Comparison of ENCODE assay signal across 8 cellular contexts in the genomic region with DNA sequence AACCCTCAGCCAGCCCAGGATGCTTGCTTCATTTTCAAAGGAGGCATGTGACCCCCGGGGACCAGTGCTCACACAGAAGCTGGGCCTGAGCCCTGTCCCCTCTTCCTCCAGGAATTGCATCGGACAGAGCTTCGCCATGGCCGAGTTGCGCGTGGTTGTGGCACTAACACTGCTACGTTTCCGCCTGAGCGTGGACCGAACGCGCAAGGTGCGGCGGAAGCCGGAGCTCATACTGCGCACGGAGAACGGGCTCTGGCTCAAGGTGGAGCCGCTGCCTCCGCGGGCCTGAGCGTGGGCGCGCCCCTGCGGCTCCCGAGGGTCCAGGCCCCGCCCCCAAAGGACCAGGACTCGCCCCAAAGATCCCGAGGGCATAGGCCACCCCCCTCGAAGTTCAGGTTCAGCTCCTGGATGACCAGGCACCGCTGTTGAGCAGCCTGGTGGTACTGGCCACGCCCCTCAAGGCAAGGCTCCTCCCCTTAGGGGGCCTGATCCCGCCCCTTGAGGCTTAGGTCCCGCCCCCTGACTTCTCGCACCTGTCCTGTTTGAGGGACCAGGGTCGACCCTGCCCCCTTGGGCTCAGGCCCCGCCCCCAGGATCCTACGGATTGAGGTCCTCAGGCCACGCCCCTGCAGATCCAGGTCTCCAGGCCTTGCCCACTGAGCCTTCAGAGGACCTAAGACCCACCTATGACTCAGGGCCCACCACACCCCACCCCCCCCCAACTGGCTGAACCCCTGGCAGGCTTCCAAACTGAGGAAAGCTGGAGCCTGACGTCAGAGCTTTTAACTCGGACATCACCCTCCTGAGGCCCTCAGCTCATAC. TPM values are rescaled to one million over a fixed set of nuclear protein-coding genes. Genes with fewer than 3 reads are reported as not detected.
DNase-seq lines count a peak whose midpoint lies in the region; ATAC-seq, FAIRE-seq and TF ChIP-seq lines count a peak whose summit lies in the region.

No MANE protein-coding gene starts in this region.

- intact Hi-C loops in activated CD8-positive, alpha-beta T cell treated with anti-CD3 and anti-CD28 coated beads for 36 hours (cut with micrococcal nuclease) = loop anchor here (2.0 to 10.0 kb wide), 2 partner anchors 19 to 287 kb away; no protein-coding TSS in a partner anchor
- intact Hi-C loops in esophagus squamous epithelium (cut with DNase I) = loop anchor here (10.0 kb wide), 3 partner anchors 97 to 287 kb away; no protein-coding TSS in a partner anchor

- H3K4me1 Mint-ChIP-seq in activated CD8-positive, alpha-beta T cell treated with anti-CD3 and anti-CD28 coated beads for 36 hours (ENCODE audit: low read depth) = peaks cover 20% of the 10 kb centered on the region
- peaks cover 1% of the 10 kb centered on the region for H3K4me1 Mint-ChIP-seq in progenitor cell of endocrine pancreas (ENCODE audit: low read depth)

- peak overlapping the region; percentile 59 for H3K9ac ChIP-seq in HUES6 (ENCODE audit: low read length)

- no peak for TF ChIP-seq POLR2A in esophagus squamous epithelium (IDR thresholded peaks at IDR 0.05)

- H3K4me3 ChIP-seq in AG10803 (ENCODE audit: low read length) = peak overlapping the region; percentile 38
- peak overlapping the region; percentile 78 for H3K4me3 ChIP-seq in HUES6 (ENCODE audit: low read depth, low read length)
- peak overlapping the region in 3 of 4 donors; percentile 30 to 60 (median 35) for H3K4me3 ChIP-seq in esophagus squamous epithelium
- peak overlapping the region; percentile 22 to 27 for H3K4me3 ChIP-seq in small intestine (ENCODE audit: low read depth in 1 of 2, low read length in 2 of 2)

- H3K36me3 Mint-ChIP-seq in activated CD8-positive, alpha-beta T cell treated with anti-CD3 and anti-CD28 coated beads for 36 hours (ENCODE audit: low read depth) = no peaks in the 10 kb centered on the region
- no peaks in the 10 kb centered on the region for H3K36me3 Mint-ChIP-seq in progenitor cell of endocrine pancreas (ENCODE audit: insufficient read depth)

- peak overlapping the region; percentile 74 for H3K4me3 Mint-ChIP-seq in activated CD8-positive, alpha-beta T cell treated with anti-CD3 and anti-CD28 coated beads for 36 hours
- H3K4me3 Mint-ChIP-seq in progenitor cell of endocrine pancreas (ENCODE audit: low read depth) = no peak overlapping the region

- no peaks in the 10 kb centered on the region for H3K27me3 Mint-ChIP-seq in activated CD8-positive, alpha-beta T cell treated with anti-CD3 and anti-CD28 coated beads for 36 hours
- peaks cover 18% of the 10 kb centered on the region for H3K27me3 Mint-ChIP-seq in progenitor cell of endocrine pancreas

- CTCF ChIA-PET in activated CD8-positive, alpha-beta T cell treated with anti-CD3 and anti-CD28 coated beads for 36 hours (lab: Charles Lee) = interaction anchor here (0.8 to 2.8 kb wide), 8 partner anchors 9 to 180 kb away, joined by 3 to 32 read pairs (median 4); partner anchors contain the start of genes AKAP8 and AKAP8L

- H3K27ac ChIP-seq in HUES6 (ENCODE audit: low read depth, low read length) = no peak overlapping the region
- H3K27ac ChIP-seq in esophagus squamous epithelium = peak overlapping the region in 1 of 4 donors; percentile 14
- peak overlapping the region in 1 of 2 donors; percentile 64 for H3K27ac ChIP-seq in small intestine (ENCODE audit: low read depth in 1 of 2, low read length in 1 of 2)

- peaks cover 47% of the 10 kb centered on the region; the same call in 1 of the 2 replicates for H3K27me3 ChIP-seq in HUES6 (ENCODE audit: control insufficient read depth, insufficient read depth, low read length)
- peaks cover 0 to 56% (median 3%) of the 10 kb centered on the region in 4 donors for H3K27me3 ChIP-seq in esophagus squamous epithelium
- peaks cover 0 to 3% of the 10 kb centered on the region in 2 donors for H3K27me3 ChIP-seq in small intestine (ENCODE audit: control insufficient read depth in 2 of 2, insufficient read depth in 2 of 2, low read length in 2 of 2)

- H3K4me1 ChIP-seq in HUES6 (ENCODE audit: control insufficient read depth, insufficient read depth, low read length) = 0 out of 2 replicates have a peak, but pooled peaks cover 2% of the 10 kb centered on the region
- peaks cover 19 to 29% (median 19%) of the 10 kb centered on the region in 3 donors for H3K4me1 ChIP-seq in esophagus squamous epithelium
- H3K4me1 ChIP-seq in small intestine (ENCODE audit: control insufficient read depth in 2 of 2, insufficient read depth in 1 of 2, low read depth in 1 of 2, low read length in 1 of 2) = no peaks in the 10 kb centered on the region

- H3K36me3 ChIP-seq in HUES6 (ENCODE audit: control insufficient read depth, insufficient read depth, low read length) (no peaks in the 10 kb centered on the region), esophagus squamous epithelium (no peaks in the 10 kb centered on the region), small intestine (ENCODE audit: control insufficient read depth in 2 of 2, insufficient read depth in 2 of 2, low read length in 2 of 2) (no peaks in the 10 kb centered on the region)

- POLR2A ChIA-PET in activated CD8-positive, alpha-beta T cell treated with anti-CD3 and anti-CD28 coated beads for 36 hours (lab: Charles Lee) = interaction anchor here (0.6 to 2.6 kb wide), 9 partner anchors 19 to 665 kb away, joined by 3 to 10 read pairs (median 3); partner anchors contain the start of genes AKAP8L and RASAL3

- H3K9me3 ChIP-seq in HUES6 (ENCODE audit: control insufficient read depth, insufficient read depth, low read depth, low read length) (no peaks in the 10 kb centered on the region), esophagus squamous epithelium (no peaks in the 10 kb centered on the region), small intestine (ENCODE audit: control insufficient read depth, low read depth) (no peaks in the 10 kb centered on the region)

- DNase-seq in AG10803 (ENCODE audit: low read depth) = no peak
- DNase-seq in activated CD8-positive, alpha-beta T cell treated with anti-CD3 and anti-CD28 coated beads for 36 hours = peak; percentile 79
- no peak for DNase-seq in esophagus squamous epithelium (lab: John Stamatoyannopoulos, UW)
- peak; percentile 17 for DNase-seq in small intestine
- DNase-seq in dedifferentiated amniotic fluid mesenchymal stem cell (ENCODE audit: extremely low spot score) = no peak
- DNase-seq in NOMO-1 treated with DMSO at 0.1 percent for 48 hours (lab: John Stamatoyannopoulos, UW; ENCODE audit: unreplicated experiment) = no peak
- no peak for DNase-seq in progenitor cell of endocrine pancreas (ENCODE audit: low spot score, unreplicated experiment)

- TF ChIP-seq CTCF in AG10803 (conservative IDR thresholded peaks at IDR 0.05; ENCODE audit: low read length) (no peak), esophagus squamous epithelium (IDR thresholded peaks at IDR 0.05) (no peak), progenitor cell of endocrine pancreas (IDR thresholded peaks at IDR 0.05; ENCODE audit: unreplicated experiment) (no peak)
- TF ChIP-seq CTCF in activated CD8-positive, alpha-beta T cell treated with anti-CD3 and anti-CD28 coated beads for 36 hours (IDR thresholded peaks at IDR 0.05) = no peak

- peak; percentile 56 for ATAC-seq in activated CD8-positive, alpha-beta T cell treated with anti-CD3 and anti-CD28 coated beads for 36 hours

- no peaks in the 10 kb centered on the region for H3K9me3 Mint-ChIP-seq in activated CD8-positive, alpha-beta T cell treated with anti-CD3 and anti-CD28 coated beads for 36 hours
- peaks cover 18% of the 10 kb centered on the region for H3K9me3 Mint-ChIP-seq in progenitor cell of endocrine pancreas (ENCODE audit: low read depth)

- no peak for FAIRE-seq in small intestine (lab: Jason Lieb, UNC)

- WGBS in esophagus squamous epithelium, 2 donors = 14 to 20% methylated on average over 1 to 4 of the region's 41 CpGs
- WGBS in small intestine, 3 donors = 5 to 7% (median 6%) methylated on average over 38 to 41 of the region's 41 CpGs

- H3K27ac Mint-ChIP-seq in activated CD8-positive, alpha-beta T cell treated with anti-CD3 and anti-CD28 coated beads for 36 hours = peak overlapping the region; percentile 66
- no peak overlapping the region for H3K27ac Mint-ChIP-seq in progenitor cell of endocrine pancreas

RNA-seq across cellular contexts. Expression of gene CYP4F22, which starts 43.1 kb away (rescaled TPM):
- 1 to 10 TPM; 1.5 to 1.7 TPM for total RNA-seq in activated CD8-positive, alpha-beta T cell treated with anti-CD3 and anti-CD28 coated beads for 36 hours
- total RNA-seq in esophagus squamous epithelium (10 to 100 TPM in 2 of 4 donors, 1 to 10 TPM in 2; 3.2 to 19.4 (median 11.1) TPM), progenitor cell of endocrine pancreas (not detected in 2 replicates)
- under 1 TPM in 1 of 3 donors, not detected in 2; 0.15 TPM for polyA plus RNA-seq in small intestine

Comparison
In these comparisons a context has a peak if more than half of its experiments do, and no peak if none do; other contexts are left out.
1. DNase-seq: peak in activated CD8-positive, alpha-beta T cell treated with anti-CD3 and anti-CD28 coated beads for 36 hours (single experiment) and small intestine (single experiment); none in AG10803 (single experiment), esophagus squamous epithelium (single experiment), dedifferentiated amniotic fluid mesenchymal stem cell (single experiment), NOMO-1 treated with DMSO at 0.1 percent for 48 hours (single experiment) and progenitor cell of endocrine pancreas (single experiment).
2. H3K4me3 ChIP-seq: peak in every context shown above with its lines; median percentile 78 in HUES6; 38 in AG10803; 35 in esophagus squamous epithelium; 24 in small intestine.